8 cellular contexts compared by ENCODE assay signal in genomic region chr5:154756871-154757646, GRCh38. TPM values are rescaled to one million over a fixed set of nuclear protein-coding genes. Genes with fewer than 3 reads are reported as not detected.
DNase-seq lines count a peak whose midpoint lies in the region; ATAC-seq and TF ChIP-seq lines count a peak whose summit lies in the region.

No MANE protein-coding gene starts in this region.

- H3K36me3 Mint-ChIP-seq in endothelial cell (ENCODE audit: low read depth, unreplicated experiment) (peaks cover 4% of the 10 kb centered on the region), mesothelial cell of epicardium (no peaks in the 10 kb centered on the region)

- peaks cover 14% of the 10 kb centered on the region for H3K27me3 Mint-ChIP-seq in endothelial cell (ENCODE audit: unreplicated experiment)
- H3K27me3 Mint-ChIP-seq in mesothelial cell of epicardium (ENCODE audit: low read depth) = no peaks in the 10 kb centered on the region

- ATAC-seq in GM19455 (IDR thresholded peaks at IDR 0.05; ENCODE audit: unreplicated experiment) (no peak), GM19023 (IDR thresholded peaks at IDR 0.05; ENCODE audit: unreplicated experiment) (no peak)

- peak overlapping the region; percentile 98 for H3K4me3 Mint-ChIP-seq in endothelial cell (ENCODE audit: unreplicated experiment)
- H3K4me3 Mint-ChIP-seq in mesothelial cell of epicardium = peak overlapping the region; percentile 86

- DNase-seq in Daoy (ENCODE audit: low read depth) (peak; percentile 52), NAMALWA (ENCODE audit: low spot score) (peak; percentile 60), endothelial cell (ENCODE audit: low spot score) (peak; percentile 36), mesothelial cell of epicardium (ENCODE audit: low spot score in 2 of 2, unreplicated experiment in 2 of 2) (peak; percentile 30 to 47)
- DNase-seq in activated CD8-positive, alpha-beta memory T cell treated with anti-CD3 and anti-CD28 coated beads, Interleukin-2, amount 50 U/mL, for 48 hours = peak; percentile 77
- peak; percentile 33 to 39 for DNase-seq in stimulated activated CD8-positive, alpha-beta memory T cell treated with anti-CD3 and anti-CD28 coated beads, Interleukin-4, amount 100 ng/mL, for 4 hours (ENCODE audit: low read depth in 2 of 2, low spot score in 1 of 2)

- peak overlapping the region; percentile 79 for H3K27ac Mint-ChIP-seq in endothelial cell (ENCODE audit: unreplicated experiment)
- H3K27ac Mint-ChIP-seq in mesothelial cell of epicardium = peak overlapping the region; percentile 89

- no peak for TF ChIP-seq CTCF in endothelial cell (IDR thresholded peaks at IDR 0.05; ENCODE audit: unreplicated experiment)
- TF ChIP-seq CTCF in mesothelial cell of epicardium (IDR thresholded peaks at IDR 0.05; ENCODE audit: unreplicated experiment) = no peak

- H3K4me1 Mint-ChIP-seq in endothelial cell (ENCODE audit: unreplicated experiment) (peaks cover 35% of the 10 kb centered on the region), mesothelial cell of epicardium (peaks cover 59% of the 10 kb centered on the region)

- H3K9me3 Mint-ChIP-seq in endothelial cell (ENCODE audit: unreplicated experiment) (no peaks in the 10 kb centered on the region), mesothelial cell of epicardium (no peaks in the 10 kb centered on the region)

RNA-seq across cellular contexts. Expression of gene LARP1, which starts 1.9 kb away (rescaled TPM):
- 38.5 and 61.9 TPM in 2 replicates for total RNA-seq in Daoy (2014; rRNA removed; shearing (Covaris generic))
- total RNA-seq in endothelial cell (ENCODE audit: unreplicated experiment) = 198 TPM
- 245 to 249 TPM (median 245 TPM) in 3 replicates for total RNA-seq in mesothelial cell of epicardium
